In the genomic region with DNA sequence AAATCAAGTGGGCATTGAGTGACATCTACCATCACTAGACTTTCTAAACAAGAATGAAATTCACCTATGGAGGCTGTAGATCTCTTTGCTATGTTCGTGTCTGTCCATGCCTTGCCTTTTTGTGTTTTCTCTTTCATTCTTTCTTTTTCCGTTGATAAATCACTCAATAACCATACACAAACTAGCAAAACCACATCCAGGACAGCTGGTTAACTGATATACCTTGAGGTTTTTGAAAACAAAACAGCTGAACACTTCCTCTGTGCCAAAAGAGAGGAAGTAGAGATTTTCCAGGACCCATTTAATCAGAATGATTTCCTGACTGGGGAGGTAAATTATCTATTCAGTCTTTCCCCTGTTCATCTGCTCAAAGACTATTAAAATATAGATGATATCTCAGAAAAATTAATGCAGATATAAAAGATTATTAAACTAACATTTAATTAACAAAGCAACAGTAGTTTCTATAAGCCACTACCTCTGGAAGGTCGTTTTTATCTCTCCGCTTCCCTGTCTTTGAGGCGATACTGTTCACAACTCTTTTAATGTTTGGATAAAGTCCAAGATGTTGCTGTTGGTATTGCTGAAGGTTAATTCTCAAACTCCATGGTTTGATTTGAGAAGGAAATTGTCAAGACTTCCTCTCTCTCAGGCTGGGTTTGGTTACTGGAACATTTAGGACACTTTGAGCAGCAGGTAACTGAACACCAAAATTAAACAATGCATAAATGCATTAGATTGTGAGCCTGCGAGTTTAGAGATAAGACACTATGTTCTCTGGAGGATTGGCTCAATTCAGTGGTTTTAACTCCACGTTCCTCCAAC, we compare ENCODE assay signal across 8 cellular contexts. TPM values are rescaled to one million over a fixed set of nuclear protein-coding genes. Genes with fewer than 3 reads are reported as not detected.
DNase-seq lines count a peak whose midpoint lies in the region; ATAC-seq, FAIRE-seq and TF ChIP-seq lines count a peak whose summit lies in the region.

No MANE protein-coding gene starts in this region.

- TF ChIP-seq CTCF in GM13976 (IDR thresholded peaks at IDR 0.05; ENCODE audit: borderline replicate concordance, control extremely low read depth, extremely low read depth, insufficient read depth, missing control alignments), result no peak
- no peak for TF ChIP-seq CTCF in astrocyte (IDR thresholded peaks at IDR 0.05; ENCODE audit: insufficient read depth, low read depth, low read length)

- H3K9me3 Mint-ChIP-seq in astrocyte (ENCODE audit: unreplicated experiment), result peaks cover 1% of the 10 kb centered on the region

- H3K27ac ChIP-seq in astrocyte (ENCODE audit: low read depth, low read length), result no peak overlapping the region

- H3K4me2 ChIP-seq in astrocyte (ENCODE audit: low read length), result no peak overlapping the region

- H3K79me2 ChIP-seq in astrocyte (ENCODE audit: insufficient read depth, low read length), result no peaks in the 10 kb centered on the region

- ATAC-seq in GM21360 (IDR thresholded peaks at IDR 0.05; ENCODE audit: unreplicated experiment) (peak; percentile 63), HG03432 (IDR thresholded peaks at IDR 0.05; ENCODE audit: unreplicated experiment) (peak; percentile 77)

- no peaks in the 10 kb centered on the region for H3K9me3 ChIP-seq in astrocyte (ENCODE audit: insufficient read depth, low read depth, low read length)

- DNase-seq in GM13976 (ENCODE audit: low spot score) (peak; percentile 35), astrocyte (ENCODE audit: low read depth) (peak; percentile 14), NCI-H187 (lab: John Stamatoyannopoulos, UW) (no peak), dedifferentiated amniotic fluid mesenchymal stem cell (ENCODE audit: extremely low spot score) (no peak), NCI-H2227 (lab: John Stamatoyannopoulos, UW; ENCODE audit: unreplicated experiment) (no peak)
- DNase-seq in effector CD4-positive, alpha-beta T cell, result no peak

- no peaks in the 10 kb centered on the region for H4K20me1 ChIP-seq in astrocyte (ENCODE audit: insufficient read depth, low read length)

- H3K27me3 ChIP-seq in astrocyte (ENCODE audit: insufficient read depth, low read length), result no peaks in the 10 kb centered on the region

- no peaks in the 10 kb centered on the region for H3K4me1 ChIP-seq in astrocyte (ENCODE audit: insufficient read depth, low read length)

- in situ Hi-C loops in GM13976 (cut with MboI; ENCODE audit: low sequenced_read_pairs, unreplicated experiment), result no loop called here

- H3K4me3 ChIP-seq in astrocyte (ENCODE audit: insufficient read depth, low read depth, low read length), result no peak overlapping the region

- H2AFZ ChIP-seq in astrocyte (ENCODE audit: low read depth, low read length), result no peak overlapping the region

- H3K27me3 Mint-ChIP-seq in astrocyte (ENCODE audit: low read depth, unreplicated experiment), result no peaks in the 10 kb centered on the region

- H3K4me3 Mint-ChIP-seq in astrocyte (ENCODE audit: unreplicated experiment), result no peak overlapping the region

- FAIRE-seq in astrocyte (lab: Jason Lieb, UNC), result no peak

- H3K27ac Mint-ChIP-seq in astrocyte (ENCODE audit: unreplicated experiment), result peak overlapping the region; percentile 0

- no peaks in the 10 kb centered on the region for H3K36me3 Mint-ChIP-seq in astrocyte (ENCODE audit: low read depth, unreplicated experiment)

- no peaks in the 10 kb centered on the region for H3K36me3 ChIP-seq in astrocyte (ENCODE audit: insufficient read depth, low read length)

- peaks cover 25% of the 10 kb centered on the region for H3K4me1 Mint-ChIP-seq in astrocyte (ENCODE audit: low read depth, unreplicated experiment)

- no peak overlapping the region for H3K9ac ChIP-seq in astrocyte (ENCODE audit: low read length)

RNA-seq across cellular contexts. Expression of a gene that starts 24.4 kb away (rescaled TPM):
- 0.27 and 0.46 TPM in 2 replicates for total RNA-seq in astrocyte

Comparison
In these comparisons a context has a peak if more than half of its experiments do, and no peak if none do; other contexts are left out.
1. DNase-seq: peak in GM13976 (single experiment) and astrocyte (single experiment); none in effector CD4-positive, alpha-beta T cell (single experiment), NCI-H187 (0 of 2), dedifferentiated amniotic fluid mesenchymal stem cell (single experiment) and NCI-H2227 (single experiment).